Comparison of ENCODE assay signal across 8 cellular contexts in the genomic region with DNA sequence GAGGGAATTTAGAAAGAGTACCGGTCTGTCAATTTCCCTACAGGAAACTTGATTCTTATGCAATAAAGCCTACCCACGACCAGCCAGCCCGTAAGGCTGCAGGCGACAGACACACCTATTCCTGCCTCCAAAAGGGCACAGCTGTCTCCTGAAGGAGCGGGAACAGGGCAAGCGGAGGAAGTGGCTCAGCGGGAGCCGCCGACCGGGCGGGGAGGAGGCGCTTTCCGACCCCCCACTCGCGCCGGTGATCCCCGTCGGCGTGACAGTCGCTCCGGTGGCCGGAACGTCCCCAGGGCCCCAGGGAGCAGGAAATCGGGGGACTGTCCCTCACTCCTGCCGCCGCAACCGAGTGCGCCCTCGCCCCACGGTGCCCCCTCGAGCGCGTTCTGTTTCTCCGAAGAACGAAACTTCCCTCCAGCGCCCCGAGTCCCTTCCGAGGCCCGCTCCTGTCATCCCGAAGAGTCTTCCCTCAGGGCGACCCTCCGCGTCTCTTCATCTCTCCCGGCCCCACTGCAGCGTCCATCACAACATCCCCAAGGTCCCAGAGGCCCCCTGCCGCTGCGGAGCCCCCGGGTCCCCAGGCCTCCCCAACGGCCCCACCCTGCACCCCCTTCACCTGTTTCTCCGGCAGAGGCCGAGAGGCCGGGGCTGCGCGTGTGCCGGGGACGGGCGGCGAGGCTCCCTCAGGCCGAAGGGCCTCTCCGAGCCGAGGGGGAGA. TPM values are rescaled to one million over a fixed set of nuclear protein-coding genes. Genes with fewer than 3 reads are reported as not detected.
DNase-seq lines count a peak whose midpoint lies in the region; ATAC-seq and TF ChIP-seq lines count a peak whose summit lies in the region.

No MANE protein-coding gene starts in this region.

- peak overlapping the region; percentile 91 for H3K4me3 Mint-ChIP-seq in activated T-helper 2 cell treated with anti-CD3 and anti-CD28 coated beads, Interferon-gamma antibody, Interleukin-2, Interleukin-4, amounts not matched to agents 10 μg/mL and 5 μg/mL and 100 μg/mL, durations not matched to agents 14 hours and 24 hours and 36 hours (ENCODE audit: low read depth)
- peak overlapping the region; percentile 92 for H3K4me3 Mint-ChIP-seq in osteocyte (ENCODE audit: unreplicated experiment)

- no peaks in the 10 kb centered on the region for H3K27me3 Mint-ChIP-seq in activated T-helper 2 cell treated with anti-CD3 and anti-CD28 coated beads, Interferon-gamma antibody, Interleukin-2, Interleukin-4, amounts not matched to agents 10 μg/mL and 5 μg/mL and 100 μg/mL, durations not matched to agents 14 hours and 24 hours and 36 hours (ENCODE audit: low read depth)
- H3K27me3 Mint-ChIP-seq in osteocyte (ENCODE audit: unreplicated experiment) = no peaks in the 10 kb centered on the region

- POLR2A ChIA-PET in HEK293 (lab: Yijun Ruan, JAX) = interaction anchor here (0.6 to 2.2 kb wide), 21 partner anchors 10 to 699 kb away, joined by 3 to 73 read pairs (median 4); a partner anchor contains a TSS

- intact Hi-C loops in activated T-helper 2 cell treated with anti-CD3 and anti-CD28 coated beads, Interferon-gamma antibody, Interleukin-2, Interleukin-4, amounts not matched to agents 10 μg/mL and 5 μg/mL and 100 μg/mL, durations not matched to agents 14 hours and 24 hours and 36 hours (cut with micrococcal nuclease) = loop anchor here (1.0 to 5.0 kb wide), 4 partner anchors 46 to 121 kb away; no protein-coding TSS in a partner anchor

- H3K36me3 Mint-ChIP-seq in activated T-helper 2 cell treated with anti-CD3 and anti-CD28 coated beads, Interferon-gamma antibody, Interleukin-2, Interleukin-4, amounts not matched to agents 10 μg/mL and 5 μg/mL and 100 μg/mL, durations not matched to agents 14 hours and 24 hours and 36 hours (ENCODE audit: low read depth) = peaks cover 39% of the 10 kb centered on the region
- H3K36me3 Mint-ChIP-seq in osteocyte (ENCODE audit: unreplicated experiment) = peaks cover 3% of the 10 kb centered on the region

- H3K9me3 Mint-ChIP-seq in activated T-helper 2 cell treated with anti-CD3 and anti-CD28 coated beads, Interferon-gamma antibody, Interleukin-2, Interleukin-4, amounts not matched to agents 10 μg/mL and 5 μg/mL and 100 μg/mL, durations not matched to agents 14 hours and 24 hours and 36 hours = no peaks in the 10 kb centered on the region
- H3K9me3 Mint-ChIP-seq in osteocyte (ENCODE audit: unreplicated experiment) = no peaks in the 10 kb centered on the region

- peak overlapping the region; percentile 73 for H3K27ac ChIP-seq in HEK293 (ENCODE audit: extremely low read depth, low read depth, low read length)

- no peaks in the 10 kb centered on the region for H3K9me3 ChIP-seq in HEK293 (ENCODE audit: control insufficient read depth, insufficient read depth, low read depth, low read length)

- TF ChIP-seq CTCF in HEK293 (tag by site-specific recombination; IDR thresholded peaks at IDR 0.05) (peak; percentile 52; the same call in 1 of the 2 replicates), osteocyte (IDR thresholded peaks at IDR 0.05) (no peak), GM10266 (IDR thresholded peaks at IDR 0.05; ENCODE audit: control insufficient read depth, insufficient read depth, low read depth, missing control alignments) (no peak)

- peak overlapping the region; percentile 95 for H3K4me3 ChIP-seq in HEK293 (ENCODE audit: low read depth, low read length)

- CTCF ChIA-PET in HEK293 (lab: Yijun Ruan, JAX) = interaction anchor here (0.6 to 3.1 kb wide), 14 partner anchors 11 to 205 kb away, joined by 3 to 23 read pairs (median 4); no protein-coding TSS in a partner anchor

- peaks cover 39% of the 10 kb centered on the region for H3K4me1 Mint-ChIP-seq in activated T-helper 2 cell treated with anti-CD3 and anti-CD28 coated beads, Interferon-gamma antibody, Interleukin-2, Interleukin-4, amounts not matched to agents 10 μg/mL and 5 μg/mL and 100 μg/mL, durations not matched to agents 14 hours and 24 hours and 36 hours (ENCODE audit: low read depth)
- H3K4me1 Mint-ChIP-seq in osteocyte (ENCODE audit: unreplicated experiment) = peaks cover 44% of the 10 kb centered on the region

- ATAC-seq in HG02623 (IDR thresholded peaks at IDR 0.05; ENCODE audit: unreplicated experiment) = no peak

- in situ Hi-C loops in Caki2 (cut with HindIII; ENCODE audit: low pct_unique_long_range_greater_than_20kb, low sequenced_read_pairs) = no loop called here

- peak overlapping the region; percentile 100 for H3K27ac Mint-ChIP-seq in activated T-helper 2 cell treated with anti-CD3 and anti-CD28 coated beads, Interferon-gamma antibody, Interleukin-2, Interleukin-4, amounts not matched to agents 10 μg/mL and 5 μg/mL and 100 μg/mL, durations not matched to agents 14 hours and 24 hours and 36 hours
- H3K27ac Mint-ChIP-seq in osteocyte (ENCODE audit: unreplicated experiment) = peak overlapping the region; percentile 99

- H3K36me3 ChIP-seq in HEK293 (ENCODE audit: control insufficient read depth in 2 of 2, insufficient read depth in 1 of 2, low read length in 2 of 2) = no peaks in the 10 kb centered on the region

- peaks cover 8% of the 10 kb centered on the region for H3K4me1 ChIP-seq in HEK293 (ENCODE audit: control insufficient read depth, insufficient read depth, low read length)

- peak; percentile 42 for DNase-seq in Caki2 (ENCODE audit: low read depth)
- DNase-seq in NCI-H524 (lab: John Stamatoyannopoulos, UW) = peak; percentile 64 to 73
- DNase-seq in activated T-helper 2 cell treated with anti-CD3 and anti-CD28 coated beads, Interferon-gamma antibody, Interleukin-2, Interleukin-4, amounts not matched to agents 10 μg/mL and 5 μg/mL and 100 μg/mL, durations not matched to agents 14 hours and 24 hours and 36 hours (ENCODE audit: low spot score) = no peak
- peak; percentile 30 for DNase-seq in germinal center (ENCODE audit: low spot score)
- DNase-seq in osteocyte (ENCODE audit: extremely low spot score, unreplicated experiment) = peak; percentile 85
- no peak for DNase-seq in GM10266 (ENCODE audit: extremely low spot score)

TF ChIP-seq in HEK293, 187 proteins besides CTCF, POLR2A, EP300 and RAD21 (continues in another document):
- no peak for TF ChIP-seq ZNF785 (tag by site-specific recombination; IDR thresholded peaks at IDR 0.05)
- no peak for TF ChIP-seq ZNF169 (tag by site-specific recombination; IDR thresholded peaks at IDR 0.05)
- no peak for TF ChIP-seq KLF16 (tag by site-specific recombination; IDR thresholded peaks at IDR 0.05)
- no peak for TF ChIP-seq ZNF274 (IDR thresholded peaks at IDR 0.05; ENCODE audit: low read length)
- TF ChIP-seq ZNF274 (tag by site-specific recombination; IDR thresholded peaks at IDR 0.05; ENCODE audit: borderline replicate concordance) = no peak
- TF ChIP-seq YY2 (tag by site-specific recombination; IDR thresholded peaks at IDR 0.05) = 0 out of 2 replicates have a peak, but pooled peaks have one; percentile 37
- peak; percentile 96 for TF ChIP-seq OSR2 (tag by site-specific recombination; IDR thresholded peaks at IDR 0.05)
- TF ChIP-seq ZNF23 (tag by site-specific recombination; IDR thresholded peaks at IDR 0.05; ENCODE audit: borderline replicate concordance) = no peak
- TF ChIP-seq, protein P1, sequence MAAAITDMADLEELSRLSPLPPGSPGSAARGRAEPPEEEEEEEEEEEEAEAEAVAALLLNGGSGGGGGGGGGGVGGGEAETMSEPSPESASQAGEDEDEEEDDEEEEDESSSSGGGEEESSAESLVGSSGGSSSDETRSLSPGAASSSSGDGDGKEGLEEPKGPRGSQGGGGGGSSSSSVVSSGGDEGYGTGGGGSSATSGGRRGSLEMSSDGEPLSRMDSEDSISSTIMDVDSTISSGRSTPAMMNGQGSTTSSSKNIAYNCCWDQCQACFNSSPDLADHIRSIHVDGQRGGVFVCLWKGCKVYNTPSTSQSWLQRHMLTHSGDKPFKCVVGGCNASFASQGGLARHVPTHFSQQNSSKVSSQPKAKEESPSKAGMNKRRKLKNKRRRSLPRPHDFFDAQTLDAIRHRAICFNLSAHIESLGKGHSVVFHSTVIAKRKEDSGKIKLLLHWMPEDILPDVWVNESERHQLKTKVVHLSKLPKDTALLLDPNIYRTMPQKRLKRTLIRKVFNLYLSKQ (tag by site-specific recombination; IDR thresholded peaks at IDR 0.05; ENCODE audit: borderline replicate concordance) = no peak
- TF ChIP-seq ZNF548 (tag by site-specific recombination; IDR thresholded peaks at IDR 0.05) = no peak
- TF ChIP-seq ZNF140 (tag by site-specific recombination; IDR thresholded peaks at IDR 0.05) = no peak
- TF ChIP-seq IKZF3 (tag by site-specific recombination; IDR thresholded peaks at IDR 0.05) = peak; percentile 88
- no peak for TF ChIP-seq ZNF174 (tag by site-specific recombination; IDR thresholded peaks at IDR 0.05)
- TF ChIP-seq, protein P2, sequence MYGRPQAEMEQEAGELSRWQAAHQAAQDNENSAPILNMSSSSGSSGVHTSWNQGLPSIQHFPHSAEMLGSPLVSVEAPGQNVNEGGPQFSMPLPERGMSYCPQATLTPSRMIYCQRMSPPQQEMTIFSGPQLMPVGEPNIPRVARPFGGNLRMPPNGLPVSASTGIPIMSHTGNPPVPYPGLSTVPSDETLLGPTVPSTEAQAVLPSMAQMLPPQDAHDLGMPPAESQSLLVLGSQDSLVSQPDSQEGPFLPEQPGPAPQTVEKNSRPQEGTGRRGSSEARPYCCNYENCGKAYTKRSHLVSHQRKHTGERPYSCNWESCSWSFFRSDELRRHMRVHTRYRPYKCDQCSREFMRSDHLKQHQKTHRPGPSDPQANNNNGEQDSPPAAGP (tag by site-specific recombination; IDR thresholded peaks at IDR 0.05) = peak; percentile 56
- TF ChIP-seq RBAK (tag by site-specific recombination; IDR thresholded peaks at IDR 0.05) = no peak
- no peak for TF ChIP-seq ZFP41 (tag by site-specific recombination; IDR thresholded peaks at IDR 0.05; ENCODE audit: borderline replicate concordance)
- no peak for TF ChIP-seq ZNF473 (tag by site-specific recombination; IDR thresholded peaks at IDR 0.05)

RNA-seq across cellular contexts. Expression of a gene that starts 0.4 kb away (rescaled TPM):
- 21.0 and 29.7 TPM in 2 replicates for total RNA-seq in Caki2 (2014; rRNA removed; shearing (Covaris generic); ENCODE audit: low replicate concordance)
- 250 and 262 TPM in 2 replicates for total RNA-seq in activated T-helper 2 cell treated with anti-CD3 and anti-CD28 coated beads, Interferon-gamma antibody, Interleukin-2, Interleukin-4, amounts not matched to agents 10 μg/mL and 5 μg/mL and 100 μg/mL, durations not matched to agents 14 hours and 24 hours and 36 hours
- 280 and 281 TPM in 2 replicates for total RNA-seq in osteocyte

RNA-seq across cellular contexts. Expression of a gene that starts 35.2 kb away (rescaled TPM):
- total RNA-seq in Caki2 (2014; rRNA removed; shearing (Covaris generic); ENCODE audit: low replicate concordance) = 287 and 330 TPM in 2 replicates
- total RNA-seq in activated T-helper 2 cell treated with anti-CD3 and anti-CD28 coated beads, Interferon-gamma antibody, Interleukin-2, Interleukin-4, amounts not matched to agents 10 μg/mL and 5 μg/mL and 100 μg/mL, durations not matched to agents 14 hours and 24 hours and 36 hours = 3.5 and 3.8 TPM in 2 replicates
- total RNA-seq in osteocyte = 487 and 510 TPM in 2 replicates

Comparison
In these comparisons a context has a peak if more than half of its experiments do, and no peak if none do; other contexts are left out.
1. DNase-seq: peak in Caki2 (single experiment), NCI-H524 (2 of 2), germinal center (single experiment) and osteocyte (single experiment); none in activated T-helper 2 cell treated with anti-CD3 and anti-CD28 coated beads, Interferon-gamma antibody, Interleukin-2, Interleukin-4, amounts not matched to agents 10 μg/mL and 5 μg/mL and 100 μg/mL, durations not matched to agents 14 hours and 24 hours and 36 hours (single experiment) and GM10266 (single experiment).
2. RNA of a gene that starts 35.2 kb away (total RNA-seq): 487 to 510 TPM in osteocyte and 287 to 330 TPM in Caki2; 3.5 to 3.8 TPM in activated T-helper 2 cell treated with anti-CD3 and anti-CD28 coated beads, Interferon-gamma antibody, Interleukin-2, Interleukin-4, amounts not matched to agents 10 μg/mL and 5 μg/mL and 100 μg/mL, durations not matched to agents 14 hours and 24 hours and 36 hours; every median in the first group is over 10 times any median in the second.